Comparison of ENCODE assay signal across 21 cellular contexts in genomic region chr16:6447046-6447445, GRCh38.
A peak's percentile ranks its signal among the peaks of the same experiment; 100 is the strongest.
DNase-seq lines count a peak whose midpoint lies in the region; ATAC-seq and FAIRE-seq lines count a peak whose summit lies in the region.
"Had no signal": no experiment of that assay in that cellular context is flagged by ENCODE, and none has a peak within 500 bp of the region (broad histone marks: within the 10 kb centered on the region; RNA-seq: fewer than 3 reads in every experiment).

No MANE protein-coding gene starts in this region.

- peak; percentile 91 for DNase-seq in G401 (ENCODE audit: low spot score)
- peak; percentile 93 for DNase-seq in NCI-H1694 (lab: John Stamatoyannopoulos, UW)
- peak; percentile 90 for DNase-seq in cerebellar cortex (ENCODE audit: low spot score)
- peak; percentile 65 for DNase-seq in cerebellum (ENCODE audit: low spot score)
- DNase-seq in frontal cortex (ENCODE audit: low spot score in 2 of 2): no peak
- no peak for DNase-seq in T-helper 1 cell
- DNase-seq: 8988T; AML-193; Caco-2; Calu3; CD4-positive, alpha-beta T cell; CD8-positive, alpha-beta T cell; DMS79 treated with DMSO at 0.1 percent for 48 hours; GDM1 had no signal

- in situ Hi-C loops in G401 (cut with HindIII; ENCODE audit: low sequenced_read_pairs): no loop called here

- FAIRE-seq in frontal cortex (lab: Jason Lieb, UNC): no peak
- FAIRE-seq: A549, D721Med, GM12878, GM12892, GM18507, GM19239 had no signal

- no peak for ATAC-seq in GM18861 (IDR thresholded peaks at IDR 0.05; ENCODE audit: unreplicated experiment)
- ATAC-seq: A549; CD8-positive, alpha-beta T cell; GM12878 had no signal

Comparison
In these comparisons a context has a peak if more than half of its experiments do, and no peak if none do; other contexts are left out.
1. DNase-seq: peak in G401 (single experiment), NCI-H1694 (single experiment), cerebellar cortex (single experiment) and cerebellum (single experiment); none in frontal cortex (0 of 2) and T-helper 1 cell (0 of 5).